Comparison of ENCODE assay signal across 10 cellular contexts in the genomic region with DNA sequence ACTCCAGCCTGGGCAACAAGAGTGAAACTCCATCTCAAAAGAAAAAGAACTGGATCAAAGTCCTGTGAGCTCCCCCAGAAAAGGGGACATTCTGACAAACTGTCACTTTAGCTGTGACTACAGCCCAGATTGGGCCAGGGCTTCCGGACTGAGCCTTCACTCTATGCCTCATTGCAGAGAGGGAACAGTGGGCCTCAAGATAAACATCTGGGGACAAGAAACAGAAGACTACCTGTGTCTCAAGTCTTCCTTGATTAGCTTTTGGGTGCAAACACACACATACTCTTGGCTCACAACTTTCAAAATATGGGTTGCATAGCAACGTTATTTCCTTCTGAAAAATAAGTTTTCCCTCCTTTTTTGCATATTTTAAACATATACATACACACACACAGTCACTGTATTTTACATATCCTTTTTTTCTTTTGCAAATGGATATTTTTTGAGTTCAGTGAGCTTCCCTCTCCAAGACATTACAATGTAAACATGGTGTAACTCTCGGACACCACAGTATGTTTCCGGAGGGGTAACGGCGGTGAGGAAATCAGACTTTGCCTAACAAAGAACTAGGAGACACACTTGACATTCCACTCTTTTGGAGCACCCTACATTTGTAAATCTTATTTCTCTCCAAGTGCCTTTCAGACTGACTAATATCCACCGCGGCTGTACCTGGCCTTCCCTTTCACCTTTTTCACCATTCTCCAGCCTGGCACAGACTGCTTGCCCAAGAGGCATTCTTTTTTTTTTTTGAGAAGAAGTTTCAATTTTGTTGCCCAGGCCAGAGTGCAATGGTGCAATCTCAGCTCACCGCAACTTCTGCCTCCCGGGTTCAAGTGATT. TPM values are rescaled to one million over a fixed set of nuclear protein-coding genes. Genes with fewer than 3 reads are reported as not detected.
DNase-seq lines count a peak whose midpoint lies in the region; ATAC-seq and TF ChIP-seq lines count a peak whose summit lies in the region.
"Had no signal": no experiment of that assay in that cellular context is flagged by ENCODE, and none has a peak within 500 bp of the region (broad histone marks: within the 10 kb centered on the region; RNA-seq: fewer than 3 reads in every experiment).

No MANE protein-coding gene starts in this region.

- TSS peak; percentile 10 for BruUV-seq in MCF 10A (replicated peaks; lab: Mats Ljungman, UMichigan)

- no peak overlapping the region for H3K4me3 ChIP-seq in CD8-positive, alpha-beta T cell (ENCODE audit: low read depth, low read length)
- H3K4me3 ChIP-seq in MM.1S (ENCODE audit: low read length), result peak overlapping the region; percentile 26; the same call in 1 of the 2 replicates

- peak overlapping the region; percentile 25 for H3K27ac Mint-ChIP-seq in CD8-positive, alpha-beta T cell
- H3K27ac Mint-ChIP-seq in MCF 10A (ENCODE audit: low read depth, unreplicated experiment) (peak overlapping the region; percentile 89), naive B cell (peak overlapping the region; percentile 58 to 93 (median 78))

- peaks cover 82% of the 10 kb centered on the region for H3K79me2 ChIP-seq in MM.1S (ENCODE audit: low read length)

- H3K9me3 Mint-ChIP-seq in CD8-positive, alpha-beta T cell, result no peaks in the 10 kb centered on the region
- H3K9me3 Mint-ChIP-seq in MCF 10A (ENCODE audit: unreplicated experiment) (no peaks in the 10 kb centered on the region), naive B cell (no peaks in the 10 kb centered on the region)

- H3K9ac ChIP-seq in MM.1S (ENCODE audit: low read length), result no peak overlapping the region

- H3K36me3 ChIP-seq in CD8-positive, alpha-beta T cell (ENCODE audit: insufficient read depth, low read length), result no peaks in the 10 kb centered on the region
- H3K36me3 ChIP-seq in MM.1S (replicated peaks; ENCODE audit: insufficient read depth, low read length), result no peaks in the 10 kb centered on the region

- H2AFZ ChIP-seq in MM.1S (ENCODE audit: low read length), result no peak overlapping the region

- POLR2A ChIA-PET in CD8-positive, alpha-beta T cell (lab: Charles Lee), result interaction anchor here (1.0 kb wide), 1 partner anchor 95 kb away, joined by 4 read pairs; a partner anchor contains a TSS
- POLR2A ChIA-PET in MCF 10A (lab: Yijun Ruan, JAX), result interaction anchor here (0.7 to 5.5 kb wide), 5 partner anchors 9 to 95 kb away, joined by 3 to 62 read pairs (median 10); a partner anchor contains a TSS

- H3K36me3 Mint-ChIP-seq in CD8-positive, alpha-beta T cell, result peaks cover 7% of the 10 kb centered on the region
- H3K36me3 Mint-ChIP-seq in MCF 10A (ENCODE audit: insufficient read depth, unreplicated experiment), result peaks cover 24% of the 10 kb centered on the region
- no peaks in the 10 kb centered on the region for H3K36me3 Mint-ChIP-seq in naive B cell

- H3K9me3 ChIP-seq in CD8-positive, alpha-beta T cell (ENCODE audit: low read length), result no peaks in the 10 kb centered on the region
- H3K9me3 ChIP-seq in MM.1S (replicated peaks; ENCODE audit: insufficient read depth, low read length), result no peaks in the 10 kb centered on the region

- peaks cover 68% of the 10 kb centered on the region for H4K20me1 ChIP-seq in MM.1S (ENCODE audit: insufficient read depth, low read length)

- peaks cover 64% of the 10 kb centered on the region for H3K4me1 Mint-ChIP-seq in CD8-positive, alpha-beta T cell (ENCODE audit: low read depth)
- H3K4me1 Mint-ChIP-seq in MCF 10A (ENCODE audit: insufficient read depth, unreplicated experiment), result peaks cover 32% of the 10 kb centered on the region
- peaks cover 46 to 76% (median 71%) of the 10 kb centered on the region in 3 donors for H3K4me1 Mint-ChIP-seq in naive B cell

- H3K4me2 ChIP-seq in MM.1S (ENCODE audit: low read depth, low read length), result peak overlapping the region; percentile 88

- TF ChIP-seq CTCF in CD8-positive, alpha-beta T cell (IDR thresholded peaks at IDR 0.05), result no peak
- TF ChIP-seq CTCF in MM.1S (IDR thresholded peaks at IDR 0.05; ENCODE audit: low read length), result no peak
- no peak for TF ChIP-seq CTCF in MCF 10A (IDR thresholded peaks at IDR 0.05; ENCODE audit: unreplicated experiment)

- DNase-seq in CD8-positive, alpha-beta T cell, result no peak
- DNase-seq in MM.1S, result no peak
- DNase-seq in MCF 10A (ENCODE audit: unreplicated experiment), result peak; percentile 72
- DNase-seq in naive B cell, result no peak
- no peak for DNase-seq in stimulated activated CD4-positive, alpha-beta T cell treated with anti-CD3 and anti-CD28 coated beads, Interleukin-12 subunit alpha, Interleukin-12 subunit beta, amount 100 ng/mL, for 4 hours
- DNase-seq in GM19238 (ENCODE audit: insufficient read length, low spot score), result no peak
- DNase-seq: activated CD8-positive, alpha-beta memory T cell treated with anti-CD3 and anti-CD28 coated beads, Interleukin-2, amount 50 U/mL, for 48 hours had no signal

- H3F3A ChIP-seq in MM.1S (ENCODE audit: insufficient read depth, low read length), result peaks cover 23% of the 10 kb centered on the region

- H3K9me2 ChIP-seq in MM.1S (replicated peaks; ENCODE audit: insufficient read depth, low read length), result no peaks in the 10 kb centered on the region

- no peaks in the 10 kb centered on the region for H3K27me3 ChIP-seq in CD8-positive, alpha-beta T cell (ENCODE audit: insufficient read depth, low read length)
- H3K27me3 ChIP-seq in MM.1S (replicated peaks; ENCODE audit: insufficient read depth, low read length), result no peaks in the 10 kb centered on the region

- no peaks in the 10 kb centered on the region for H3K27me3 Mint-ChIP-seq in CD8-positive, alpha-beta T cell (ENCODE audit: low read depth)
- H3K27me3 Mint-ChIP-seq in MCF 10A (ENCODE audit: insufficient read depth, unreplicated experiment) (no peaks in the 10 kb centered on the region), naive B cell (no peaks in the 10 kb centered on the region)

- peaks cover 45% of the 10 kb centered on the region for H3K4me1 ChIP-seq in CD8-positive, alpha-beta T cell (ENCODE audit: insufficient read depth, low read length)
- H3K4me1 ChIP-seq in MM.1S (ENCODE audit: low read length), result peaks cover 23% of the 10 kb centered on the region

- H3K27ac ChIP-seq in CD8-positive, alpha-beta T cell (ENCODE audit: low read depth, low read length), result no peak overlapping the region
- peak overlapping the region; percentile 3; the same call in 1 of the 2 replicates for H3K27ac ChIP-seq in MM.1S (ENCODE audit: low read length)

- intact Hi-C loops in CD8-positive, alpha-beta T cell (cut with DNase I, micrococcal nuclease), result loop anchor here in 1 of 2 experiments (10.0 kb wide), 2 partner anchors 88 to 642 kb away; a partner anchor contains a TSS
- intact Hi-C loops in MCF 10A (cut with micrococcal nuclease), result no loop called here

- peak overlapping the region; percentile 58 for H3K4me3 Mint-ChIP-seq in CD8-positive, alpha-beta T cell
- H3K4me3 Mint-ChIP-seq in MCF 10A (ENCODE audit: unreplicated experiment) (peak overlapping the region; percentile 95), naive B cell (peak overlapping the region in 7 of 8 donors; percentile 16 to 80 (median 46))

- CTCF ChIA-PET in CD8-positive, alpha-beta T cell (lab: Charles Lee), result no interaction called here
- CTCF ChIA-PET in MCF 10A (lab: Yijun Ruan, JAX), result interaction anchor here (0.6 to 4.0 kb wide), 6 partner anchors 11 to 118 kb away, joined by 3 to 18 read pairs (median 4); no protein-coding TSS in a partner anchor

- no peak for ATAC-seq in CD8-positive, alpha-beta T cell
- ATAC-seq in naive B cell (ENCODE audit: low read depth in 2 of 2) (no peak), GM21528 (IDR thresholded peaks at IDR 0.05; ENCODE audit: low FRiP score, unreplicated experiment) (no peak), GM19463 (IDR thresholded peaks at IDR 0.05; ENCODE audit: unreplicated experiment) (no peak)
- ATAC-seq: left lobe of liver had no signal

RNA-seq across cellular contexts. Expression of a gene that starts 3.5 kb away (rescaled TPM):
- 10 to 100 TPM; 94.5 to 99.9 TPM for total RNA-seq in CD8-positive, alpha-beta T cell
- total RNA-seq in MCF 10A (2022), result 179 and 326 TPM in 2 replicates
- polyA plus RNA-seq in naive B cell (ENCODE audit: low read depth in 6 of 6), result 10 to 100 TPM; 33.0 to 52.9 (median 45.9) TPM

Comparison
In these comparisons a context has a peak if more than half of its experiments do, and no peak if none do; other contexts are left out.
1. H3K27ac Mint-ChIP-seq: peak in every context shown above with its lines; median percentile 89 in MCF 10A; 78 in naive B cell; 25 in CD8-positive, alpha-beta T cell.